In the genomic region with DNA sequence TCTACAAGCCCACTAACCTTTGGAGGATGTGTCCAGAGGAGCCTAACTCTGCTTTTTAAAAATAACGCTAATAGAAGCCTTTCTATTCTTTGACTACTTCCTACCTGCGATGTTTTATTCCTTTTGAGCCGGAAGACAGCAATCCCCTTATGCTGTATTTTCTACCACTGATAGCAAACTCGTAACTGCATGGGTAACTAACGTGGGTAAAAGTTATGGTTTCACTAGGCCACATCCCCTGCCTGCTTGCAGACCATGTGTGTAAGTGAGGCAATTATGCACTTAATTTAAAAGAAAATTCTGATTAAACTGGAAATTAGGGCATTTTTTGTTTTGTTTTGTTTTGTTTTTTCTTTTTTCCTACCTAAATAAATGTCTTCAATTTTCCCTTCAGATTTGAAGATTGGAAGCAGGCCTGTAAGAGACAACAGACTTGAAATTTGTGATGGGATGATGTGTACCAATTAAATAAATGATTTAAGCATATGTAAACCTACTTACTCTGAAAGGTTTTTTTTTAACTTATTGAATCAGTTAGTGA, we compare ENCODE assay signal across 8 cellular contexts. TPM values are rescaled to one million over a fixed set of nuclear protein-coding genes. Genes with fewer than 3 reads are reported as not detected.
DNase-seq lines count a peak whose midpoint lies in the region; ATAC-seq, FAIRE-seq and TF ChIP-seq lines count a peak whose summit lies in the region.

No MANE protein-coding gene starts in this region.

- FAIRE-seq in GM12878 (lab: Jason Lieb, UNC): peak; percentile 78

- peak overlapping the region; percentile 86 for H2AFZ ChIP-seq in GM12878 (ENCODE audit: control insufficient read depth, low read depth, low read length)

- no peak for TF ChIP-seq RAD21 in GM12878 (IDR thresholded peaks at IDR 0.05; ENCODE audit: insufficient read depth, low read depth, low read length)

- BruUV-seq in GM12878 (replicated peaks; lab: Mats Ljungman, UMichigan): TSS peak; percentile 69

- SMC1A ChIA-PET in GM12878 (lab: Charles Lee; ENCODE audit: uncharacterized antibody, unreplicated experiment): interaction anchor here (0.6 to 2.0 kb wide), 4 partner anchors 9 to 1032 kb away, joined by 3 to 14 read pairs (median 4); no protein-coding TSS in a partner anchor

- in situ Hi-C loops in GM12878 (cut with MboI): loop anchor here (10.0 kb wide), 3 partner anchors 372 to 948 kb away; a partner anchor contains a TSS

- H3K36me3 ChIP-seq in KOPT-K1 (ENCODE audit: insufficient read depth, low read length): peaks cover 27% of the 10 kb centered on the region
- peaks cover 0 to 4% of the 10 kb centered on the region in 2 experiments; a peak in 1 of 4 replicates for H3K36me3 ChIP-seq in GM12878 (ENCODE audit: control insufficient read depth in 2 of 2, insufficient read depth in 2 of 2, low read length in 1 of 2)

- 0% methylated on average over 5 of the region's 5 CpGs for WGBS in GM12878 (ENCODE audit: insufficient coverage, insufficient replicate concordance, low lambda C conversion rate, missing lambda C conversion rate)

- no peaks in the 10 kb centered on the region for H4K20me1 ChIP-seq in GM12878 (ENCODE audit: control insufficient read depth, insufficient read depth)

- peak overlapping the region; percentile 94 for H3K27ac ChIP-seq in KOPT-K1 (ENCODE audit: low read depth, low read length, poor library complexity, severe bottlenecking)
- peak overlapping the region; percentile 96 for H3K27ac ChIP-seq in GM12878 (ENCODE audit: control insufficient read depth, insufficient read depth)
- H3K27ac ChIP-seq in temporal lobe (ENCODE audit: low read depth, low read length): peak overlapping the region; percentile 90

- TF ChIP-seq POLR2A in GM12878 (IDR thresholded peaks at IDR 0.05; ENCODE audit: low read depth, low read length): no peak

- peak; percentile 33 for ATAC-seq in GM21723 (IDR thresholded peaks at IDR 0.05; ENCODE audit: unreplicated experiment)
- peak; percentile 54 for ATAC-seq in GM12878

- no peaks in the 10 kb centered on the region for H3K4me1 ChIP-seq in GM12878 (ENCODE audit: control insufficient read depth, insufficient read depth, low read length)

- H3K4me2 ChIP-seq in GM12878 (ENCODE audit: control insufficient read depth, insufficient read depth): peak overlapping the region; percentile 84

- intact Hi-C loops in GM12878 (cut with micrococcal nuclease; ENCODE audit: unreplicated experiment): loop anchor here (1.0 to 5.0 kb wide), 4 partner anchors 90 to 945 kb away; a partner anchor contains a TSS

- POLR2A ChIA-PET in GM12878 (lab: Charles Lee): no interaction called here

- peaks cover 43% of the 10 kb centered on the region for H3K79me2 ChIP-seq in GM12878 (ENCODE audit: control insufficient read depth, insufficient read depth, low read length)

- no peaks in the 10 kb centered on the region for H3K9me3 ChIP-seq in KOPT-K1 (ENCODE audit: insufficient read depth, low read length, poor library complexity, severe bottlenecking)
- H3K9me3 ChIP-seq in GM12878 (replicated peaks; ENCODE audit: control insufficient read depth, insufficient read depth, low read length): no peaks in the 10 kb centered on the region

- CTCF ChIA-PET in GM12878 (lab: Yijun Ruan, JAX): interaction anchor here (0.7 to 1.1 kb wide), 3 partner anchors 15 to 311 kb away, joined by 3 to 5 read pairs (median 3); no protein-coding TSS in a partner anchor

- peak; percentile 22 for DNase-seq in NCI-H2196 (lab: John Stamatoyannopoulos, UW; ENCODE audit: unreplicated experiment)
- DNase-seq in NCI-H2196 treated with DMSO at 0.1 percent for 48 hours (lab: John Stamatoyannopoulos, UW; ENCODE audit: unreplicated experiment): no peak
- no peak for DNase-seq in GM12878 (ENCODE audit: low read depth, low spot score)
- peak; percentile 28 for DNase-seq in kidney tubule cell (ENCODE audit: low spot score)
- DNase-seq in OCI-M1 (lab: John Stamatoyannopoulos, UW): no peak

- peak overlapping the region; percentile 98 for H3K9ac ChIP-seq in GM12878 (ENCODE audit: control insufficient read depth, insufficient read depth, low read length)

- TF ChIP-seq CTCF in GM12878 (IDR thresholded peaks at IDR 0.05 in 2 of 3, conservative IDR thresholded peaks at IDR 0.05 in 1 of 3; ENCODE audit: control insufficient read depth in 2 of 3, extremely low read depth in 1 of 3, insufficient read depth in 1 of 3, low read depth in 3 of 3, low read length in 3 of 3): no peak

- no peaks in the 10 kb centered on the region for H3K27me3 ChIP-seq in GM12878 (replicated peaks in 1 of 2; ENCODE audit: control insufficient read depth in 2 of 2, insufficient read depth in 2 of 2, low read length in 1 of 2)

- no peak for TF ChIP-seq EP300 in GM12878 (IDR thresholded peaks at IDR 0.05; ENCODE audit: borderline replicate concordance in 1 of 2, control insufficient read depth in 1 of 2, low read depth in 2 of 2, low read length in 2 of 2)

- H3K4me3 ChIP-seq in GM12878: peak overlapping the region; percentile 91

- RAD21 ChIA-PET in GM12878 (lab: Charles Lee; ENCODE audit: unreplicated experiment): no interaction called here

TF ChIP-seq in GM12878, 131 proteins besides CTCF, POLR2A, EP300 and RAD21:
- TF ChIP-seq, protein P1, sequence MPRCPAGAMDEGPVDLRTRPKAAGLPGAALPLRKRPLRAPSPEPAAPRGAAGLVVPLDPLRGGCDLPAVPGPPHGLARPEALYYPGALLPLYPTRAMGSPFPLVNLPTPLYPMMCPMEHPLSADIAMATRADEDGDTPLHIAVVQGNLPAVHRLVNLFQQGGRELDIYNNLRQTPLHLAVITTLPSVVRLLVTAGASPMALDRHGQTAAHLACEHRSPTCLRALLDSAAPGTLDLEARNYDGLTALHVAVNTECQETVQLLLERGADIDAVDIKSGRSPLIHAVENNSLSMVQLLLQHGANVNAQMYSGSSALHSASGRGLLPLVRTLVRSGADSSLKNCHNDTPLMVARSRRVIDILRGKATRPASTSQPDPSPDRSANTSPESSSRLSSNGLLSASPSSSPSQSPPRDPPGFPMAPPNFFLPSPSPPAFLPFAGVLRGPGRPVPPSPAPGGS (IDR thresholded peaks at IDR 0.05; ENCODE audit: borderline replicate concordance, insufficient read depth, low read depth, low read length, poor library complexity, severe bottlenecking): no peak
- no peak for TF ChIP-seq ZZZ3 (IDR thresholded peaks at IDR 0.05; ENCODE audit: control insufficient read depth, insufficient read length, low read depth)
- TF ChIP-seq, protein P2, sequence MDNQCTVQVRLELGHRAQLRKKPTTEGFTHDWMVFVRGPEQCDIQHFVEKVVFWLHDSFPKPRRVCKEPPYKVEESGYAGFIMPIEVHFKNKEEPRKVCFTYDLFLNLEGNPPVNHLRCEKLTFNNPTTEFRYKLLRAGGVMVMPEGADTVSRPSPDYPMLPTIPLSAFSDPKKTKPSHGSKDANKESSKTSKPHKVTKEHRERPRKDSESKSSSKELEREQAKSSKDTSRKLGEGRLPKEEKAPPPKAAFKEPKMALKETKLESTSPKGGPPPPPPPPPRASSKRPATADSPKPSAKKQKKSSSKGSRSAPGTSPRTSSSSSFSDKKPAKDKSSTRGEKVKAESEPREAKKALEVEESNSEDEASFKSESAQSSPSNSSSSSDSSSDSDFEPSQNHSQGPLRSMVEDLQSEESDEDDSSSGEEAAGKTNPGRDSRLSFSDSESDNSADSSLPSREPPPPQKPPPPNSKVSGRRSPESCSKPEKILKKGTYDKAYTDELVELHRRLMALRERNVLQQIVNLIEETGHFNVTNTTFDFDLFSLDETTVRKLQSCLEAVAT (IDR thresholded peaks at IDR 0.05): no peak
- TF ChIP-seq MXI1 (IDR thresholded peaks at IDR 0.05; ENCODE audit: low read depth, low read length): peak; percentile 65; the same call in 1 of the 2 replicates
- TF ChIP-seq SREBF1 (IDR thresholded peaks at IDR 0.05; ENCODE audit: low read length): no peak

RNA-seq across cellular contexts. Expression of a gene that starts 0.9 kb away (rescaled TPM):
- 47.2 and 51.1 TPM in 2 replicates for total RNA-seq in GM12878 (2013; cell fraction: nucleolus; rRNA removed)
- total RNA-seq in GM12878 (2014; rRNA removed): 18.1 and 22.8 TPM in 2 replicates
- total RNA-seq in GM12878 (2014; rRNA removed; fragmentation: Illumina TruSeq; extraction: Trizol): 26.7 and 27.3 TPM in 2 replicates
- total RNA-seq in GM12878 (2021): 20.7 and 21.5 TPM in 2 replicates
- polyA plus RNA-seq in GM12878 (2011; ENCODE audit: low read depth): 9.1 TPM
- polyA plus RNA-seq in GM12878 (2011; rRNA removed): 26.4 and 41.6 TPM in 2 replicates
- 7.3 and 9.1 TPM in 2 replicates for polyA plus RNA-seq in GM12878 (2011; cell fraction: cytosol; rRNA removed)
- 22.6 and 27.1 TPM in 2 replicates for polyA plus RNA-seq in GM12878 (2011; cell fraction: nucleus; rRNA removed)
- 16.2 and 21.5 TPM in 2 replicates for polyA plus RNA-seq in GM12878 (2012)
- 29.3 and 35.1 TPM in 2 replicates for polyA plus RNA-seq in GM12878 (2014; fragmentation: Illumina TruSeq; extraction: Trizol)
- polyA plus RNA-seq in GM12878 (2014; fragmentation: Nextera tagmentation; extraction: Ambion mirVana): 10 to 100 TPM; 24.5 to 29.1 TPM
- polyA plus RNA-seq in GM12878 (2014; rRNA removed): 11.8 and 13.8 TPM in 2 replicates
- 10 to 100 TPM; 23.8 to 24.2 TPM for polyA plus RNA-seq in GM12878 (2016; fragmentation: Nextera tagmentation; extraction: Ambion mirVana)
- 11.2 and 15.0 TPM in 2 replicates for polyA minus RNA-seq in GM12878 (2011; rRNA and poly(A)+ RNA removed)
- 10.0 and 10.6 TPM in 2 replicates for polyA minus RNA-seq in GM12878 (2011; cell fraction: cytosol; rRNA and poly(A)+ RNA removed)
- 11.5 and 13.7 TPM in 2 replicates for polyA minus RNA-seq in GM12878 (2011; cell fraction: nucleus; rRNA and poly(A)+ RNA removed)
- total RNA-seq in temporal lobe: 13.8 TPM

RNA-seq across cellular contexts. Expression of a gene that starts 40.4 kb away (rescaled TPM):
- not detected in 2 replicates for total RNA-seq in GM12878 (2013; cell fraction: nucleolus; rRNA removed)
- total RNA-seq in GM12878 (2014; rRNA removed): not detected in 2 replicates
- not detected in 2 replicates for total RNA-seq in GM12878 (2014; rRNA removed; fragmentation: Illumina TruSeq; extraction: Trizol)
- not detected in 2 replicates for total RNA-seq in GM12878 (2021)
- not detected for polyA plus RNA-seq in GM12878 (2011; ENCODE audit: low read depth)
- 0.16 and 0.17 TPM in 2 replicates for polyA plus RNA-seq in GM12878 (2011; rRNA removed)
- 0.05 TPM in 1 of 2 replicates, not detected in the other for polyA plus RNA-seq in GM12878 (2011; cell fraction: cytosol; rRNA removed)
- not detected in 2 replicates for polyA plus RNA-seq in GM12878 (2011; cell fraction: nucleus; rRNA removed)
- not detected in 2 replicates for polyA plus RNA-seq in GM12878 (2012)
- polyA plus RNA-seq in GM12878 (2014; fragmentation: Illumina TruSeq; extraction: Trizol): not detected in 2 replicates
- polyA plus RNA-seq in GM12878 (2014; fragmentation: Nextera tagmentation; extraction: Ambion mirVana): not detected
- polyA plus RNA-seq in GM12878 (2014; rRNA removed): not detected in 2 replicates
- polyA plus RNA-seq in GM12878 (2016; fragmentation: Nextera tagmentation; extraction: Ambion mirVana): not detected
- 0.10 TPM in 1 of 2 replicates, not detected in the other for polyA minus RNA-seq in GM12878 (2011; rRNA and poly(A)+ RNA removed)
- polyA minus RNA-seq in GM12878 (2011; cell fraction: cytosol; rRNA and poly(A)+ RNA removed): not detected in 2 replicates
- 0.12 TPM in 1 of 2 replicates, not detected in the other for polyA minus RNA-seq in GM12878 (2011; cell fraction: nucleus; rRNA and poly(A)+ RNA removed)
- 0.74 TPM for total RNA-seq in temporal lobe

Comparison
In these comparisons a context has a peak if more than half of its experiments do, and no peak if none do; other contexts are left out.
1. DNase-seq: peak in NCI-H2196 (single experiment) and kidney tubule cell (single experiment); none in NCI-H2196 treated with DMSO at 0.1 percent for 48 hours (single experiment), GM12878 (single experiment) and OCI-M1 (single experiment).
2. Peak in every context shown above with its lines, with median percentiles within 50 percentile points of each other: H3K27ac ChIP-seq.